In genomic region chr7:4762121-4763055, GRCh38 we compare ENCODE assay signal across 14 cellular contexts.
"Had no signal": no experiment of that assay in that cellular context is flagged by ENCODE, and none has a peak within 500 bp of the region (broad histone marks: within the 10 kb centered on the region; RNA-seq: fewer than 3 reads in every experiment).

No MANE protein-coding gene starts in this region.

- H3K4me3 Mint-ChIP-seq: activated naive CD4-positive, alpha-beta T cell treated with anti-CD3 and anti-CD28 coated beads, Interleukin-2, amount 10 ng/mL, durations not matched to agents 7 days and 5 days; activated T-cell treated with anti-CD3 and anti-CD28 coated beads, Interleukin-2, amount 50 U/mL, for 4 hours; naive thymus-derived CD8-positive, alpha-beta T cell had no signal

- H3K27me3 Mint-ChIP-seq: activated naive CD4-positive, alpha-beta T cell treated with anti-CD3 and anti-CD28 coated beads, Interleukin-2, amount 10 ng/mL, durations not matched to agents 7 days and 5 days had no signal

- ATAC-seq: activated T-cell treated with anti-CD3 and anti-CD28 coated beads, Interleukin-2, amount 50 U/mL, for 4 hours; left colon; lower lobe of right lung; naive thymus-derived CD8-positive, alpha-beta T cell had no signal

- DNase-seq: activated CD8-positive, alpha-beta memory T cell treated with anti-CD3 and anti-CD28 coated beads, Interleukin-2, amount 50 U/mL, for 4 hours; activated naive CD4-positive, alpha-beta T cell treated with anti-CD3 and anti-CD28 coated beads, Interleukin-2, amount 10 ng/mL, durations not matched to agents 7 days and 5 days; activated T-cell treated with anti-CD3 and anti-CD28 coated beads, Interleukin-2, amount 50 U/mL, for 4 hours; aorta; effector CD4-positive, alpha-beta T cell; foreskin fibroblast; hippocampal formation; left colon; lower lobe of right lung; naive thymus-derived CD8-positive, alpha-beta T cell; stimulated activated CD4-positive, alpha-beta T cell treated with anti-CD3 and anti-CD28 coated beads, Interleukin-15, amount 100 ng/mL, for 24 hours; stimulated activated CD4-positive, alpha-beta T cell treated with anti-CD3 and anti-CD28 coated beads, Interleukin-2, amount 100 ng/mL, for 48 hours; thyroid gland; WERI-Rb-1 had no signal

- H3K27ac Mint-ChIP-seq: activated naive CD4-positive, alpha-beta T cell treated with anti-CD3 and anti-CD28 coated beads, Interleukin-2, amount 10 ng/mL, durations not matched to agents 7 days and 5 days had no signal

- H3K9me3 Mint-ChIP-seq: activated naive CD4-positive, alpha-beta T cell treated with anti-CD3 and anti-CD28 coated beads, Interleukin-2, amount 10 ng/mL, durations not matched to agents 7 days and 5 days; activated T-cell treated with anti-CD3 and anti-CD28 coated beads, Interleukin-2, amount 50 U/mL, for 4 hours; naive thymus-derived CD8-positive, alpha-beta T cell had no signal

- H3K4me1 Mint-ChIP-seq: activated naive CD4-positive, alpha-beta T cell treated with anti-CD3 and anti-CD28 coated beads, Interleukin-2, amount 10 ng/mL, durations not matched to agents 7 days and 5 days had no signal
